In genomic region chr11:116336540-116336939, GRCh38 we compare ENCODE assay signal across 17 cellular contexts.
"Had no signal": no experiment of that assay in that cellular context is flagged by ENCODE, and none has a peak within 500 bp of the region (broad histone marks: within the 10 kb centered on the region; RNA-seq: fewer than 3 reads in every experiment).

No MANE protein-coding gene starts in this region.

- H3K4me3 Mint-ChIP-seq: activated CD4-positive, alpha-beta memory T cell treated with anti-CD3 and anti-CD28 coated beads, Interleukin-2, amount 10 ng/mL, durations not matched to agents 7 days and 5 days; activated naive CD8-positive, alpha-beta T cell; naive thymus-derived CD8-positive, alpha-beta T cell; stimulated activated effector memory CD8-positive, alpha-beta T cell treated with anti-CD3 and anti-CD28 coated beads, Interleukin-12 subunit alpha, Interleukin-12 subunit beta, amount 100 ng/mL, for 72 hours; WTC11 had no signal

- DNase-seq: activated CD4-positive, alpha-beta memory T cell treated with anti-CD3 and anti-CD28 coated beads, Interleukin-2, amount 10 ng/mL, durations not matched to agents 7 days and 5 days; activated CD4-positive, alpha-beta T cell treated with anti-CD3 and anti-CD28 coated beads for 4 hours; activated gamma-delta T cell treated with Interleukin-2 at 50 U/mL for 16 hours; amniotic stem cell; caudate nucleus; foreskin fibroblast; glutamatergic neuron; left ventricle myocardium inferior; mesenchymal stem cell; naive thymus-derived CD8-positive, alpha-beta T cell; stimulated activated CD4-positive, alpha-beta T cell treated with anti-CD3 and anti-CD28 coated beads, Interleukin-12 subunit alpha, Interleukin-12 subunit beta, amount 100 ng/mL, for 4 hours; stimulated activated CD4-positive, alpha-beta T cell treated with anti-CD3 and anti-CD28 coated beads, Interleukin-2, amount 100 ng/mL, for 24 hours had no signal

- H3K4me1 ChIP-seq: left ventricle myocardium inferior, parathyroid adenoma had no signal

- H3K36me3 ChIP-seq: left ventricle myocardium inferior, neutrophil had no signal

- H3K9me3 Mint-ChIP-seq: activated CD4-positive, alpha-beta memory T cell treated with anti-CD3 and anti-CD28 coated beads, Interleukin-2, amount 10 ng/mL, durations not matched to agents 7 days and 5 days had no signal

- H3K27me3 ChIP-seq: neutrophil had no signal

- H3K27ac Mint-ChIP-seq: activated CD4-positive, alpha-beta memory T cell treated with anti-CD3 and anti-CD28 coated beads, Interleukin-2, amount 10 ng/mL, durations not matched to agents 7 days and 5 days; activated naive CD8-positive, alpha-beta T cell; naive thymus-derived CD8-positive, alpha-beta T cell; stimulated activated effector memory CD8-positive, alpha-beta T cell treated with anti-CD3 and anti-CD28 coated beads, Interleukin-12 subunit alpha, Interleukin-12 subunit beta, amount 100 ng/mL, for 72 hours; WTC11 had no signal

- H3K36me3 Mint-ChIP-seq: activated naive CD8-positive, alpha-beta T cell; stimulated activated effector memory CD8-positive, alpha-beta T cell treated with anti-CD3 and anti-CD28 coated beads, Interleukin-12 subunit alpha, Interleukin-12 subunit beta, amount 100 ng/mL, for 72 hours had no signal

- H3K4me3 ChIP-seq: left ventricle myocardium inferior had no signal

- H3K27ac ChIP-seq: left ventricle myocardium inferior, neutrophil, parathyroid adenoma had no signal

- H3K9ac ChIP-seq: parathyroid adenoma had no signal

- H3K9me3 ChIP-seq: neutrophil had no signal

- H3K4me1 Mint-ChIP-seq: activated CD4-positive, alpha-beta memory T cell treated with anti-CD3 and anti-CD28 coated beads, Interleukin-2, amount 10 ng/mL, durations not matched to agents 7 days and 5 days; naive thymus-derived CD8-positive, alpha-beta T cell; stimulated activated effector memory CD8-positive, alpha-beta T cell treated with anti-CD3 and anti-CD28 coated beads, Interleukin-12 subunit alpha, Interleukin-12 subunit beta, amount 100 ng/mL, for 72 hours had no signal

- ATAC-seq: naive thymus-derived CD8-positive, alpha-beta T cell; stimulated activated effector memory CD8-positive, alpha-beta T cell treated with anti-CD3 and anti-CD28 coated beads, Interleukin-12 subunit alpha, Interleukin-12 subunit beta, amount 100 ng/mL, for 72 hours; WTC11 had no signal

- H3K27me3 Mint-ChIP-seq: activated CD4-positive, alpha-beta memory T cell treated with anti-CD3 and anti-CD28 coated beads, Interleukin-2, amount 10 ng/mL, durations not matched to agents 7 days and 5 days had no signal
